26 cellular contexts compared by ENCODE assay signal in the genomic region with DNA sequence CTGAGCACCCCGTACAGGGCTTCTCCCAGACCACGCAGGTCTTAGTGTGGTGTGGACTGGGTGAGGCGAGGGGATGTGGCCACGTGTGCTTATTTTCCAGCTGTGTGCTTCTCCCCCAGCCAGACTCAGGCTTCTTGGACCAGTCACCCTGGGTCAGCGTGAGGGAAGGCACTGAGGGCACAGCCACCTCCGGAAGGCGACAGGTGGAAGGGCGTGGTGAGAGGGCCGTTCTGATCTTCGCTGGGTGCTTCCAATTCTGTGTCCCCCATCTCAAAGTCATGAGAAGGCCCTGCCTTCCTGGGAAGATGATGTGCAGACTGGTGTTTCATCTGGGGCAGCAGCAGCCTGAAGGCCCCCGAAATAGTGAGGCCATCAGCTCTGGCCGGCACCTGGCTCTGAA.
"Had no signal": no experiment of that assay in that cellular context is flagged by ENCODE, and none has a peak within 500 bp of the region (broad histone marks: within the 10 kb centered on the region; RNA-seq: fewer than 3 reads in every experiment).

No MANE protein-coding gene starts in this region.

- H3K4me1 ChIP-seq: colonic mucosa, esophagus squamous epithelium, gastrocnemius medialis, heart right ventricle, left lung had no signal

- H3K36me3 ChIP-seq: colonic mucosa, esophagus squamous epithelium, gastrocnemius medialis, heart right ventricle, left lung had no signal

- H3K9me3 Mint-ChIP-seq: dendritic cell treated with granulocyte-macrophage colony-stimulating factor and Interleukin-4, amounts not matched to agents 40 ng/mL and 50 ng/mL, for 4 days; effector memory CD8-positive, alpha-beta T cell; endodermal cell; memory B cell had no signal

- H3K27ac ChIP-seq: colonic mucosa, epithelial cell of prostate, esophagus squamous epithelium, gastrocnemius medialis, heart right ventricle, left lung had no signal

- H3K4me3 Mint-ChIP-seq: dendritic cell treated with granulocyte-macrophage colony-stimulating factor and Interleukin-4, amounts not matched to agents 40 ng/mL and 50 ng/mL, for 4 days; effector memory CD8-positive, alpha-beta T cell; endodermal cell; memory B cell; mesothelial cell of epicardium had no signal

- H3K4me3 ChIP-seq: colonic mucosa, esophagus squamous epithelium, gastrocnemius medialis, heart right ventricle, left lung, lung, mucosa of descending colon had no signal

- H3K36me3 Mint-ChIP-seq: memory B cell, mesothelial cell of epicardium had no signal

- H3K9me3 ChIP-seq: colonic mucosa, esophagus squamous epithelium, gastrocnemius medialis, heart right ventricle, left lung, mucosa of descending colon had no signal

- ATAC-seq: effector memory CD8-positive, alpha-beta T cell; esophagus mucosa; gastrocnemius medialis; left lung; left ventricle myocardium superior; mucosa of descending colon had no signal

- H3K4me1 Mint-ChIP-seq: memory B cell had no signal

- H3K27me3 Mint-ChIP-seq: dendritic cell treated with granulocyte-macrophage colony-stimulating factor and Interleukin-4, amounts not matched to agents 40 ng/mL and 50 ng/mL, for 4 days had no signal

- DNase-seq: cerebellar nuclear complex; colonic mucosa; cortex of kidney; effector CD8-positive, alpha-beta T cell; effector memory CD8-positive, alpha-beta T cell; endodermal cell; erythroblast; esophagus squamous epithelium; foreskin fibroblast; foreskin melanocyte; gastrocnemius medialis; glutamatergic neuron; heart right ventricle; hippocampal formation; kidney glomerular epithelial cell; left lung; left ventricle myocardium superior; mammary epithelial cell; mesendoderm; mucosa of descending colon had no signal

- H3K27me3 ChIP-seq: colonic mucosa, esophagus squamous epithelium, gastrocnemius medialis, heart right ventricle, left lung had no signal

- H3K27ac Mint-ChIP-seq: dendritic cell treated with granulocyte-macrophage colony-stimulating factor and Interleukin-4, amounts not matched to agents 40 ng/mL and 50 ng/mL, for 4 days; effector memory CD8-positive, alpha-beta T cell; endodermal cell; memory B cell had no signal
